18 cellular contexts compared by ENCODE assay signal in genomic region chr2:102636283-102636907, GRCh38. TPM values are rescaled to one million over a fixed set of nuclear protein-coding genes. Genes with fewer than 3 reads are reported as not detected.
"Had no signal": no experiment of that assay in that cellular context is flagged by ENCODE, and none has a peak within 500 bp of the region (broad histone marks: within the 10 kb centered on the region; RNA-seq: fewer than 3 reads in every experiment).

No MANE protein-coding gene starts in this region.

- H3K4me3 Mint-ChIP-seq: activated CD4-positive, alpha-beta T cell treated with anti-CD3 and anti-CD28 coated beads for 36 hours; activated CD8-positive, alpha-beta T cell treated with anti-CD3 and anti-CD28 coated beads for 36 hours; activated T-cell treated with anti-CD3 and anti-CD28 coated beads, Interleukin-2, amount 50 U/mL, for 72 hours; nephron had no signal

- FAIRE-seq: bronchial epithelial cell had no signal

- H3K27ac ChIP-seq: psoas muscle, testis, WERI-Rb-1 had no signal

- H3K4me1 Mint-ChIP-seq: nephron had no signal

- H3K27me3 Mint-ChIP-seq: activated CD4-positive, alpha-beta T cell treated with anti-CD3 and anti-CD28 coated beads for 36 hours had no signal

- H3K27me3 ChIP-seq: gastrocnemius medialis, testis had no signal

- H3K9me3 ChIP-seq: gastrocnemius medialis, psoas muscle, testis had no signal

- H3K36me3 ChIP-seq: gastrocnemius medialis, WERI-Rb-1 had no signal

- DNase-seq: activated CD4-positive, alpha-beta T cell treated with anti-CD3 and anti-CD28 coated beads for 36 hours; activated CD8-positive, alpha-beta memory T cell treated with anti-CD3 and anti-CD28 coated beads, Interleukin-2, amount 50 U/mL, for 4 hours; activated CD8-positive, alpha-beta T cell treated with anti-CD3 and anti-CD28 coated beads for 36 hours; activated T-cell treated with anti-CD3 and anti-CD28 coated beads, Interleukin-2, amount 50 U/mL, for 72 hours; aorta; gastrocnemius medialis; kidney glomerular epithelial cell; occipital lobe; psoas muscle; stimulated activated CD4-positive, alpha-beta T cell treated with anti-CD3 and anti-CD28 coated beads, Interleukin-2, amount 100 ng/mL, for 48 hours; stimulated activated naive CD4-positive, alpha-beta T cell treated with Interleukin-2 at 50 U/mL for 16 hours; testis; WERI-Rb-1 had no signal

- H3K9me3 Mint-ChIP-seq: activated CD8-positive, alpha-beta T cell treated with anti-CD3 and anti-CD28 coated beads for 36 hours; activated T-cell treated with anti-CD3 and anti-CD28 coated beads, Interleukin-2, amount 50 U/mL, for 72 hours; nephron had no signal

- H3K27ac Mint-ChIP-seq: activated CD4-positive, alpha-beta T cell treated with anti-CD3 and anti-CD28 coated beads for 36 hours; activated CD8-positive, alpha-beta T cell treated with anti-CD3 and anti-CD28 coated beads for 36 hours; activated T-cell treated with anti-CD3 and anti-CD28 coated beads, Interleukin-2, amount 50 U/mL, for 72 hours; nephron had no signal

- H3K4me1 ChIP-seq: testis had no signal

- ATAC-seq: activated CD4-positive, alpha-beta T cell treated with anti-CD3 and anti-CD28 coated beads for 36 hours; activated CD8-positive, alpha-beta T cell treated with anti-CD3 and anti-CD28 coated beads for 36 hours; activated T-cell treated with anti-CD3 and anti-CD28 coated beads, Interleukin-2, amount 50 U/mL, for 72 hours had no signal

- H3K4me3 ChIP-seq: gastrocnemius medialis, psoas muscle, testis had no signal

RNA-seq across cellular contexts. Expression of gene SLC9A2, which starts 17.0 kb away (rescaled TPM):
- total RNA-seq: aorta; fibroblast of lung; mononuclear cell; T-helper 2 cell treated with Interferon-gamma antibody and Interleukin-4, amounts not matched to agents 100 ng/mL and 5 ng/mL, for 36 hours had no signal
- polyA plus RNA-seq: fibroblast of lung had no signal
